In the genomic region with DNA sequence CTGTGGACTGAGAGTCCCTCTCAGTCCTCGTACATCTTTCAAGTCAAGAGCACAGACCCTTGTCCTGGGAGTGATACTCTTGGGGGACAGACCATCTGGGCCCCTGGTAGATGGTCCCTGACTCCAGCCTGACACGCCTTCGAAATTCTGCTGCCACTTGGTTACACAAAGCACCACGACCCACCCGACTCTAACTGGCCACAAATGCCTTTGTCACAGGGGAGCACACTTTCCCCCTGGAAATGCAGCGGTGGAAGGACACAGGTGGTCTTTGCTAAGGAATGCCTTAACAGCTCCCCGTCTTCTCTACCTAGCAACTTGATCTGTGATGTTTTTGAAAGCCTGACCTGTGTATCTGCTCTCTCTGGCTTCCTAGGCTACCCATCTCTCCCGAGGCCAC, we compare ENCODE assay signal across 30 cellular contexts. TPM values are rescaled to one million over a fixed set of nuclear protein-coding genes. Genes with fewer than 3 reads are reported as not detected.
DNase-seq lines count a peak whose midpoint lies in the region; ATAC-seq and TF ChIP-seq lines count a peak whose summit lies in the region.
"Had no signal": no experiment of that assay in that cellular context is flagged by ENCODE, and none has a peak within 500 bp of the region (broad histone marks: within the 10 kb centered on the region; RNA-seq: fewer than 3 reads in every experiment).

No MANE protein-coding gene starts in this region.

- H3K27me3 ChIP-seq in GM23338 (ENCODE audit: insufficient read depth), result no peaks in the 10 kb centered on the region
- no peaks in the 10 kb centered on the region; the same call in 1 of the 2 replicates for H3K27me3 ChIP-seq in Caco-2 (replicated peaks; ENCODE audit: control insufficient read depth, insufficient read depth, low read length)
- H3K27me3 ChIP-seq: BLaER1, gastrocnemius medialis had no signal

- H3K36me3 Mint-ChIP-seq in activated naive CD4-positive, alpha-beta T cell treated with anti-CD3 and anti-CD28 coated beads, Interleukin-2, amount 50 U/mL, for 24 hours, result peaks cover 1% of the 10 kb centered on the region
- no peaks in the 10 kb centered on the region for H3K36me3 Mint-ChIP-seq in GM23338 (ENCODE audit: low read depth)
- no peaks in the 10 kb centered on the region for H3K36me3 Mint-ChIP-seq in activated naive CD8-positive, alpha-beta T cell treated with anti-CD3 and anti-CD28 coated beads, Interleukin-2, amount 10 ng/mL, durations not matched to agents 7 days and 5 days
- H3K36me3 Mint-ChIP-seq in stimulated activated effector memory CD8-positive, alpha-beta T cell treated with anti-CD3 and anti-CD28 coated beads, Interleukin-12 subunit alpha, Interleukin-12 subunit beta, amount 100 ng/mL, for 72 hours, result no peaks in the 10 kb centered on the region
- no peaks in the 10 kb centered on the region for H3K36me3 Mint-ChIP-seq in Caco-2 (ENCODE audit: insufficient read depth, unreplicated experiment)
- H3K36me3 Mint-ChIP-seq: IgD-negative memory B cell, immature natural killer cell had no signal

- H2AFZ ChIP-seq in GM23338, result 0 out of 2 replicates have a peak overlapping the region, but pooled peaks have one; percentile 28

- peaks cover 31% of the 10 kb centered on the region for H3K4me1 ChIP-seq in GM23338 (ENCODE audit: insufficient read depth)
- H3K4me1 ChIP-seq in Caco-2, result no peaks in the 10 kb centered on the region
- H3K4me1 ChIP-seq: HAP-1 had no signal

- ATAC-seq in GM23338, result no peak
- no peak for ATAC-seq in activated naive CD8-positive, alpha-beta T cell treated with anti-CD3 and anti-CD28 coated beads, Interleukin-2, amount 10 ng/mL, durations not matched to agents 7 days and 5 days (ENCODE audit: low read depth)
- no peak for ATAC-seq in stimulated activated effector memory CD8-positive, alpha-beta T cell treated with anti-CD3 and anti-CD28 coated beads, Interleukin-12 subunit alpha, Interleukin-12 subunit beta, amount 100 ng/mL, for 72 hours
- ATAC-seq: gastrocnemius medialis, psoas muscle had no signal

- BruUV-seq in Caco-2 (replicated peaks; lab: Mats Ljungman, UMichigan), result no TSS peak

- no peak overlapping the region for H3K4me3 ChIP-seq in GM23338
- H3K4me3 ChIP-seq in Caco-2 (ENCODE audit: low read depth, low read length), result no peak overlapping the region
- H3K4me3 ChIP-seq: BLaER1, gastrocnemius medialis, HAP-1, psoas muscle had no signal

- no peaks in the 10 kb centered on the region for H3K27me3 Mint-ChIP-seq in activated naive CD4-positive, alpha-beta T cell treated with anti-CD3 and anti-CD28 coated beads, Interleukin-2, amount 50 U/mL, for 24 hours
- H3K27me3 Mint-ChIP-seq in GM23338 (ENCODE audit: insufficient read depth, low read depth, poor library complexity), result no peaks in the 10 kb centered on the region
- H3K27me3 Mint-ChIP-seq in activated naive CD8-positive, alpha-beta T cell treated with anti-CD3 and anti-CD28 coated beads, Interleukin-2, amount 10 ng/mL, durations not matched to agents 7 days and 5 days, result no peaks in the 10 kb centered on the region
- peaks cover 24% of the 10 kb centered on the region for H3K27me3 Mint-ChIP-seq in Caco-2 (ENCODE audit: insufficient read depth, unreplicated experiment)
- H3K27me3 Mint-ChIP-seq: activated naive CD4-positive, alpha-beta T cell treated with anti-CD3 and anti-CD28 coated beads, Interleukin-2, amount 10 ng/mL, durations not matched to agents 7 days and 5 days; IgD-negative memory B cell had no signal

- no peak for DNase-seq in activated naive CD4-positive, alpha-beta T cell treated with Interleukin-2 at 50 U/mL for 16 hours
- DNase-seq in GM23338 (ENCODE audit: low spot score), result no peak
- no peak for DNase-seq in activated naive CD8-positive, alpha-beta T cell treated with anti-CD3 and anti-CD28 coated beads, Interleukin-2, amount 10 ng/mL, durations not matched to agents 7 days and 5 days
- no peak for DNase-seq in stimulated activated effector memory CD8-positive, alpha-beta T cell treated with anti-CD3 and anti-CD28 coated beads, Interleukin-12 subunit alpha, Interleukin-12 subunit beta, amount 100 ng/mL, for 72 hours (ENCODE audit: low spot score in 2 of 2)
- no peak for DNase-seq in SIG-M5 (lab: John Stamatoyannopoulos, UW)
- no peak for DNase-seq in Caco-2
- DNase-seq: activated naive CD4-positive, alpha-beta T cell treated with anti-CD3 and anti-CD28 coated beads, Interleukin-2, amount 10 ng/mL, durations not matched to agents 7 days and 5 days; activated T-cell treated with anti-CD3 and anti-CD28 coated beads for 4 hours; central memory CD4-positive, alpha-beta T cell; dermis blood vessel endothelial cell; DND-41; gastrocnemius medialis; hypothalamus; immature natural killer cell; mesendoderm; NCI-H1048; NCI-H1694; nucleus accumbens; psoas muscle; SK-N-SH; trophoblast cell had no signal

- H3K36me3 ChIP-seq in GM23338 (ENCODE audit: insufficient read depth), result no peaks in the 10 kb centered on the region
- no peaks in the 10 kb centered on the region for H3K36me3 ChIP-seq in Caco-2 (ENCODE audit: control insufficient read depth, insufficient read depth, low read length)
- H3K36me3 ChIP-seq: BLaER1, gastrocnemius medialis, HAP-1 had no signal

- POLR2A ChIA-PET in activated naive CD8-positive, alpha-beta T cell treated with anti-CD3 and anti-CD28 coated beads, Interleukin-2, amount 10 ng/mL, durations not matched to agents 7 days and 5 days (lab: Charles Lee), result no interaction called here
- POLR2A ChIA-PET in Caco-2 (lab: Charles Lee), result no interaction called here

- H3K4me1 Mint-ChIP-seq in activated naive CD4-positive, alpha-beta T cell treated with anti-CD3 and anti-CD28 coated beads, Interleukin-2, amount 50 U/mL, for 24 hours, result peaks cover 96% of the 10 kb centered on the region
- H3K4me1 Mint-ChIP-seq in GM23338 (peaks cover 45% of the 10 kb centered on the region), Caco-2 (ENCODE audit: low read depth, unreplicated experiment) (peaks cover 14% of the 10 kb centered on the region)
- peaks cover 58% of the 10 kb centered on the region for H3K4me1 Mint-ChIP-seq in activated naive CD8-positive, alpha-beta T cell treated with anti-CD3 and anti-CD28 coated beads, Interleukin-2, amount 10 ng/mL, durations not matched to agents 7 days and 5 days
- peaks cover 65% of the 10 kb centered on the region for H3K4me1 Mint-ChIP-seq in stimulated activated effector memory CD8-positive, alpha-beta T cell treated with anti-CD3 and anti-CD28 coated beads, Interleukin-12 subunit alpha, Interleukin-12 subunit beta, amount 100 ng/mL, for 72 hours

- no peaks in the 10 kb centered on the region for H3K9me3 ChIP-seq in Caco-2
- H3K9me3 ChIP-seq: BLaER1, gastrocnemius medialis, HAP-1, psoas muscle, SK-N-SH had no signal

- H3K4me3 Mint-ChIP-seq in activated naive CD4-positive, alpha-beta T cell treated with anti-CD3 and anti-CD28 coated beads, Interleukin-2, amount 50 U/mL, for 24 hours, result peak overlapping the region; percentile 89
- H3K4me3 Mint-ChIP-seq in GM23338 (no peak overlapping the region), Caco-2 (ENCODE audit: unreplicated experiment) (no peak overlapping the region)
- H3K4me3 Mint-ChIP-seq in activated naive CD8-positive, alpha-beta T cell treated with anti-CD3 and anti-CD28 coated beads, Interleukin-2, amount 10 ng/mL, durations not matched to agents 7 days and 5 days, result no peak overlapping the region
- no peak overlapping the region for H3K4me3 Mint-ChIP-seq in stimulated activated effector memory CD8-positive, alpha-beta T cell treated with anti-CD3 and anti-CD28 coated beads, Interleukin-12 subunit alpha, Interleukin-12 subunit beta, amount 100 ng/mL, for 72 hours
- H3K4me3 Mint-ChIP-seq: activated naive CD4-positive, alpha-beta T cell treated with anti-CD3 and anti-CD28 coated beads, Interleukin-2, amount 10 ng/mL, durations not matched to agents 7 days and 5 days; IgD-negative memory B cell; immature natural killer cell had no signal

- intact Hi-C loops in Caco-2 (cut with micrococcal nuclease; ENCODE audit: unreplicated experiment), result loop anchor here (5.0 kb wide), 1 partner anchor 115 kb away; no protein-coding TSS in a partner anchor

- CTCF ChIA-PET in Caco-2 (lab: Charles Lee), result no interaction called here

- no peak overlapping the region for H3K27ac ChIP-seq in GM23338 (ENCODE audit: low read depth)
- H3K27ac ChIP-seq: BLaER1, gastrocnemius medialis, psoas muscle, RWPE1, VCaP had no signal

- H3K9me2 ChIP-seq in GM23338 (ENCODE audit: insufficient read depth), result no peaks in the 10 kb centered on the region
- H3K9me2 ChIP-seq: SK-N-SH had no signal

- H3K4me2 ChIP-seq in GM23338, result no peak overlapping the region
- H3K4me2 ChIP-seq: BLaER1, SK-N-SH had no signal

- H3K79me2 ChIP-seq in GM23338 (replicated peaks; ENCODE audit: insufficient read depth), result no peaks in the 10 kb centered on the region

- H3K9me3 Mint-ChIP-seq in activated naive CD4-positive, alpha-beta T cell treated with anti-CD3 and anti-CD28 coated beads, Interleukin-2, amount 50 U/mL, for 24 hours, result no peaks in the 10 kb centered on the region
- H3K9me3 Mint-ChIP-seq in GM23338 (no peaks in the 10 kb centered on the region), Caco-2 (ENCODE audit: unreplicated experiment) (no peaks in the 10 kb centered on the region)
- H3K9me3 Mint-ChIP-seq in activated naive CD8-positive, alpha-beta T cell treated with anti-CD3 and anti-CD28 coated beads, Interleukin-2, amount 10 ng/mL, durations not matched to agents 7 days and 5 days, result no peaks in the 10 kb centered on the region
- no peaks in the 10 kb centered on the region for H3K9me3 Mint-ChIP-seq in stimulated activated effector memory CD8-positive, alpha-beta T cell treated with anti-CD3 and anti-CD28 coated beads, Interleukin-12 subunit alpha, Interleukin-12 subunit beta, amount 100 ng/mL, for 72 hours
- H3K9me3 Mint-ChIP-seq: activated naive CD4-positive, alpha-beta T cell treated with anti-CD3 and anti-CD28 coated beads, Interleukin-2, amount 10 ng/mL, durations not matched to agents 7 days and 5 days; IgD-negative memory B cell; immature natural killer cell had no signal

- H4K20me1 ChIP-seq in GM23338 (replicated peaks; ENCODE audit: insufficient read depth), result no peaks in the 10 kb centered on the region
- H4K20me1 ChIP-seq: BLaER1 had no signal

- H3F3A ChIP-seq in GM23338 (replicated peaks; ENCODE audit: low read depth), result no peaks in the 10 kb centered on the region

- TF ChIP-seq CTCF in GM23338 (conservative IDR thresholded peaks at IDR 0.05; ENCODE audit: low read depth in 2 of 2), result no peak
- no peak for TF ChIP-seq CTCF in Caco-2 (IDR thresholded peaks at IDR 0.05; ENCODE audit: insufficient read depth in 1 of 2, low read depth in 1 of 2, low read length in 1 of 2, severe bottlenecking in 1 of 2, unreplicated experiment in 1 of 2)

- H3K27ac Mint-ChIP-seq in activated naive CD4-positive, alpha-beta T cell treated with anti-CD3 and anti-CD28 coated beads, Interleukin-2, amount 50 U/mL, for 24 hours, result peak overlapping the region; percentile 99
- no peak overlapping the region for H3K27ac Mint-ChIP-seq in GM23338
- peak overlapping the region; percentile 26 for H3K27ac Mint-ChIP-seq in activated naive CD8-positive, alpha-beta T cell treated with anti-CD3 and anti-CD28 coated beads, Interleukin-2, amount 10 ng/mL, durations not matched to agents 7 days and 5 days
- H3K27ac Mint-ChIP-seq in stimulated activated effector memory CD8-positive, alpha-beta T cell treated with anti-CD3 and anti-CD28 coated beads, Interleukin-12 subunit alpha, Interleukin-12 subunit beta, amount 100 ng/mL, for 72 hours, result peak overlapping the region; percentile 35
- H3K27ac Mint-ChIP-seq in Caco-2 (ENCODE audit: unreplicated experiment), result no peak overlapping the region
- H3K27ac Mint-ChIP-seq: activated naive CD4-positive, alpha-beta T cell treated with anti-CD3 and anti-CD28 coated beads, Interleukin-2, amount 10 ng/mL, durations not matched to agents 7 days and 5 days had no signal

RNA-seq across cellular contexts. Expression of gene DHRS12, which starts 13.8 kb away (rescaled TPM):
- 4.3 and 4.6 TPM in 2 replicates for total RNA-seq in GM23338 (2014; rRNA removed; shearing (Covaris generic))
- 8.9 and 12.2 TPM in 2 replicates for polyA plus RNA-seq in GM23338 (2016; fragmentation: Nextera tagmentation; extraction: Ambion mirVana)
- total RNA-seq in activated naive CD8-positive, alpha-beta T cell treated with anti-CD3 and anti-CD28 coated beads, Interleukin-2, amount 10 ng/mL, durations not matched to agents 7 days and 5 days, result 10 to 100 TPM; 12.6 to 13.1 TPM
- 12.5 and 14.1 TPM in 2 replicates for total RNA-seq in Caco-2 (2022)

RNA-seq across cellular contexts. Expression of gene TMEM272, which starts 27.3 kb away (rescaled TPM):
- total RNA-seq in GM23338 (2014; rRNA removed; shearing (Covaris generic)), result 0.35 and 0.76 TPM in 2 replicates
- polyA plus RNA-seq in GM23338 (2016; fragmentation: Nextera tagmentation; extraction: Ambion mirVana), result 0.05 and 0.11 TPM in 2 replicates
- 1 to 10 TPM in 1 of 2 experiments, under 1 TPM in 1; 1.00 to 1.9 TPM for total RNA-seq in activated naive CD8-positive, alpha-beta T cell treated with anti-CD3 and anti-CD28 coated beads, Interleukin-2, amount 10 ng/mL, durations not matched to agents 7 days and 5 days
- 0.14 and 0.23 TPM in 2 replicates for total RNA-seq in Caco-2 (2022)
- total RNA-seq: dermis blood vessel endothelial cell, myocyte, NCI-H460 had no signal
- polyA plus RNA-seq: AG04450, IgD-negative memory B cell, immature natural killer cell, SK-N-SH had no signal

RNA-seq across cellular contexts. Expression of gene CCDC70, which starts 44.1 kb away (rescaled TPM):
- not detected in 2 replicates for total RNA-seq in GM23338 (2014; rRNA removed; shearing (Covaris generic))
- not detected in 2 replicates for polyA plus RNA-seq in GM23338 (2016; fragmentation: Nextera tagmentation; extraction: Ambion mirVana)
- not detected for total RNA-seq in activated naive CD8-positive, alpha-beta T cell treated with anti-CD3 and anti-CD28 coated beads, Interleukin-2, amount 10 ng/mL, durations not matched to agents 7 days and 5 days
- not detected in 2 replicates for total RNA-seq in Caco-2 (2022)
- total RNA-seq: dermis blood vessel endothelial cell, gastrocnemius medialis, myocyte, NCI-H460, psoas muscle had no signal
- polyA plus RNA-seq: AG04450, IgD-negative memory B cell, immature natural killer cell, psoas muscle, SK-N-SH had no signal

Comparison
In these comparisons a context has a peak if more than half of its experiments do, and no peak if none do; other contexts are left out.
1. H3K27ac Mint-ChIP-seq: peak in activated naive CD4-positive, alpha-beta T cell treated with anti-CD3 and anti-CD28 coated beads, Interleukin-2, amount 50 U/mL, for 24 hours (single experiment), activated naive CD8-positive, alpha-beta T cell treated with anti-CD3 and anti-CD28 coated beads, Interleukin-2, amount 10 ng/mL, durations not matched to agents 7 days and 5 days (single experiment) and stimulated activated effector memory CD8-positive, alpha-beta T cell treated with anti-CD3 and anti-CD28 coated beads, Interleukin-12 subunit alpha, Interleukin-12 subunit beta, amount 100 ng/mL, for 72 hours (single experiment); none in GM23338 (single experiment) and Caco-2 (single experiment).